ENCODE assay signal across 1 cellular context in genomic region chr5:74816875-74817274, GRCh38.
TF ChIP-seq lines count a peak whose summit lies in the region.

No MANE protein-coding gene starts in this region.

TF ChIP-seq in WTC11, 78 proteins besides CTCF, POLR2A, EP300 and RAD21 (continued from another document):
- TF ChIP-seq AFF4 (CRISPR knock-in tag; IDR thresholded peaks at IDR 0.05; ENCODE audit: borderline replicate concordance): no peak
- TF ChIP-seq NR1H2 (CRISPR knock-in tag; IDR thresholded peaks at IDR 0.05): no peak
- TF ChIP-seq ATF2 (CRISPR knock-in tag; IDR thresholded peaks at IDR 0.05; ENCODE audit: borderline replicate concordance, low read depth): no peak
- peak; percentile 73; the same call in 1 of the 2 replicates for TF ChIP-seq ETV6 (CRISPR knock-in tag; IDR thresholded peaks at IDR 0.05)
- 0 out of 2 replicates have a peak, but pooled peaks have one; percentile 31 for TF ChIP-seq FOXK1 (CRISPR knock-in tag; IDR thresholded peaks at IDR 0.05)
- no peak for TF ChIP-seq ZNF425 (CRISPR knock-in tag; conservative IDR thresholded peaks at IDR 0.05)
- TF ChIP-seq MXD4 (CRISPR knock-in tag; IDR thresholded peaks at IDR 0.05; ENCODE audit: borderline replicate concordance): no peak
- TF ChIP-seq, protein P1, sequence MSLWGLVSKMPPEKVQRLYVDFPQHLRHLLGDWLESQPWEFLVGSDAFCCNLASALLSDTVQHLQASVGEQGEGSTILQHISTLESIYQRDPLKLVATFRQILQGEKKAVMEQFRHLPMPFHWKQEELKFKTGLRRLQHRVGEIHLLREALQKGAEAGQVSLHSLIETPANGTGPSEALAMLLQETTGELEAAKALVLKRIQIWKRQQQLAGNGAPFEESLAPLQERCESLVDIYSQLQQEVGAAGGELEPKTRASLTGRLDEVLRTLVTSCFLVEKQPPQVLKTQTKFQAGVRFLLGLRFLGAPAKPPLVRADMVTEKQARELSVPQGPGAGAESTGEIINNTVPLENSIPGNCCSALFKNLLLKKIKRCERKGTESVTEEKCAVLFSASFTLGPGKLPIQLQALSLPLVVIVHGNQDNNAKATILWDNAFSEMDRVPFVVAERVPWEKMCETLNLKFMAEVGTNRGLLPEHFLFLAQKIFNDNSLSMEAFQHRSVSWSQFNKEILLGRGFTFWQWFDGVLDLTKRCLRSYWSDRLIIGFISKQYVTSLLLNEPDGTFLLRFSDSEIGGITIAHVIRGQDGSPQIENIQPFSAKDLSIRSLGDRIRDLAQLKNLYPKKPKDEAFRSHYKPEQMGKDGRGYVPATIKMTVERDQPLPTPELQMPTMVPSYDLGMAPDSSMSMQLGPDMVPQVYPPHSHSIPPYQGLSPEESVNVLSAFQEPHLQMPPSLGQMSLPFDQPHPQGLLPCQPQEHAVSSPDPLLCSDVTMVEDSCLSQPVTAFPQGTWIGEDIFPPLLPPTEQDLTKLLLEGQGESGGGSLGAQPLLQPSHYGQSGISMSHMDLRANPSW (CRISPR knock-in tag; conservative IDR thresholded peaks at IDR 0.05; ENCODE audit: low read depth): no peak
- no peak for TF ChIP-seq HMGXB4 (CRISPR knock-in tag; IDR thresholded peaks at IDR 0.05)
